8 cellular contexts compared by ENCODE assay signal in genomic region chr17:29722411-29723198, GRCh38.
DNase-seq lines count a peak whose midpoint lies in the region; ATAC-seq, FAIRE-seq and TF ChIP-seq lines count a peak whose summit lies in the region.

No MANE protein-coding gene starts in this region.

- H3K4me2 ChIP-seq in A549 = no peak overlapping the region

- FAIRE-seq in A549 (lab: Jason Lieb, UNC) = peak; percentile 82

- H3K4me3 ChIP-seq in A549 (no peak overlapping the region), brain microvascular endothelial cell (ENCODE audit: low read depth, low read length) (no peak overlapping the region), liver (ENCODE audit: low read depth in 1 of 3, low read length in 3 of 3) (no peak overlapping the region), tibial nerve (peak overlapping the region in 1 of 4 donors; percentile 6)

- DNase-seq in A549 (ENCODE audit: low read depth in 1 of 2, low spot score in 1 of 2) = no peak
- DNase-seq in OCI-M2 (lab: John Stamatoyannopoulos, UW; ENCODE audit: unreplicated experiment) = peak; percentile 60
- DNase-seq in brain microvascular endothelial cell = peak; percentile 51
- DNase-seq in tibial nerve (ENCODE audit: low spot score in 2 of 2) = peak; percentile 22 to 67
- DNase-seq in COLO668 (lab: John Stamatoyannopoulos, UW; ENCODE audit: unreplicated experiment) = no peak

- H3K9me3 ChIP-seq in A549 (no peaks in the 10 kb centered on the region), liver (ENCODE audit: control insufficient read depth in 4 of 4, low read length in 3 of 4) (no peaks in the 10 kb centered on the region), tibial nerve (no peaks in the 10 kb centered on the region)

- TF ChIP-seq CTCF in A549 (IDR thresholded peaks at IDR 0.05) (no peak), brain microvascular endothelial cell (IDR thresholded peaks at IDR 0.05; ENCODE audit: low read depth, low read length, missing control alignments) (no peak), liver (IDR thresholded peaks at IDR 0.05; ENCODE audit: low read depth, low read length, missing input control) (no peak), tibial nerve (IDR thresholded peaks at IDR 0.05) (no peak)

- H3K36me3 ChIP-seq in brain microvascular endothelial cell (replicated peaks) (no peaks in the 10 kb centered on the region), liver (ENCODE audit: control insufficient read depth in 4 of 4, insufficient read depth in 3 of 4, low read depth in 1 of 4, low read length in 3 of 4) (no peaks in the 10 kb centered on the region), tibial nerve (no peaks in the 10 kb centered on the region)

- peaks cover 24% of the 10 kb centered on the region for H3K4me1 ChIP-seq in A549
- H3K4me1 ChIP-seq in liver (ENCODE audit: control insufficient read depth in 4 of 4, insufficient read depth in 4 of 4, low read length in 3 of 4) = peaks cover 0 to 3% (median 0%) of the 10 kb centered on the region in 4 donors
- peaks cover 0 to 67% (median 46%) of the 10 kb centered on the region in 4 donors for H3K4me1 ChIP-seq in tibial nerve

- H3K27ac ChIP-seq in A549 (no peak overlapping the region), brain microvascular endothelial cell (peak overlapping the region; percentile 58), liver (ENCODE audit: low read depth in 1 of 2, low read length in 2 of 2) (peak overlapping the region; percentile 9 to 62), tibial nerve (peak overlapping the region; percentile 69 to 82 (median 82))

- TF ChIP-seq EP300 in A549 (IDR thresholded peaks at IDR 0.05) = no peak
- TF ChIP-seq EP300 in tibial nerve (IDR thresholded peaks at IDR 0.05) = peak; percentile 60 to 91

- POLR2A ChIA-PET in A549 (lab: Yijun Ruan, JAX) = interaction anchor here (1.0 kb wide), 1 partner anchor 15 kb away, joined by 3 read pairs; no protein-coding TSS in a partner anchor

- TF ChIP-seq RAD21 in A549 (conservative IDR thresholded peaks at IDR 0.05 in 1 of 2, IDR thresholded peaks at IDR 0.05 in 1 of 2) (no peak), liver (IDR thresholded peaks at IDR 0.05) (peak in 1 of 2 donors; percentile 6)

- peak overlapping the region in 1 of 2 donors; percentile 51 for H3K9ac ChIP-seq in liver (ENCODE audit: low read depth in 1 of 2, low read length in 2 of 2)

- CTCF ChIA-PET in A549 (lab: Yijun Ruan, JAX) = interaction anchor here (0.8 to 2.7 kb wide), 9 partner anchors 11 to 209 kb away, joined by 3 to 8 read pairs (median 4); no protein-coding TSS in a partner anchor

- H3K27me3 ChIP-seq in brain microvascular endothelial cell (replicated peaks) (no peaks in the 10 kb centered on the region), liver (ENCODE audit: control insufficient read depth in 4 of 4, insufficient read depth in 4 of 4, low read length in 3 of 4) (no peaks in the 10 kb centered on the region), tibial nerve (no peaks in the 10 kb centered on the region)

- no peak for ATAC-seq in A549
- ATAC-seq in GM18505 (IDR thresholded peaks at IDR 0.05; ENCODE audit: unreplicated experiment) = peak; percentile 76
- peak; percentile 66 for ATAC-seq in HG02938 (IDR thresholded peaks at IDR 0.05; ENCODE audit: unreplicated experiment)

- WGBS in A549 (ENCODE audit: missing lambda C conversion rate) = 71% methylated on average over 9 of the region's 9 CpGs
- WGBS in liver = 63% methylated on average over 9 of the region's 9 CpGs
- 33 to 36% methylated on average over 9 of the region's 9 CpGs for WGBS in tibial nerve, 2 donors

- TF ChIP-seq POLR2A in A549 (IDR thresholded peaks at IDR 0.05; ENCODE audit: low read length) (no peak), GM18505 (IDR thresholded peaks at IDR 0.05; ENCODE audit: borderline replicate concordance, extremely low read depth, insufficient read depth, insufficient read length) (peak; percentile 38), tibial nerve (IDR thresholded peaks at IDR 0.05) (no peak)

- in situ Hi-C loops in brain microvascular endothelial cell (cut with HindIII; ENCODE audit: low pct_ligation_motif_present, low sequenced_read_pairs) = no loop called here

TF ChIP-seq in A549, 52 proteins besides CTCF, POLR2A, EP300 and RAD21:
- TF ChIP-seq JUNB (IDR thresholded peaks at IDR 0.05) = no peak
- TF ChIP-seq TP53 (CRISPR knock-in tag; IDR thresholded peaks at IDR 0.05) = no peak
- no peak for TF ChIP-seq HDAC2 (IDR thresholded peaks at IDR 0.05)
- TF ChIP-seq HOXB13 (CRISPR knock-in tag; IDR thresholded peaks at IDR 0.05; ENCODE audit: low read depth) = no peak
- no peak for TF ChIP-seq ZC3H11A (IDR thresholded peaks at IDR 0.05)
- no peak for TF ChIP-seq TFCP2L1 (CRISPR knock-in tag; IDR thresholded peaks at IDR 0.05)
- no peak for TF ChIP-seq NR3C1 (IDR thresholded peaks at IDR 0.05)
- TF ChIP-seq HEYL (CRISPR knock-in tag; IDR thresholded peaks at IDR 0.05) = no peak
- TF ChIP-seq SREBF2 (IDR thresholded peaks at IDR 0.05) = no peak
TF ChIP-seq in A549: peak in this region for 0.

TF ChIP-seq in liver, 16 proteins besides CTCF, POLR2A, EP300 and RAD21:
- no peak for TF ChIP-seq RXRA (IDR thresholded peaks at IDR 0.05)
- peak; percentile 12 for TF ChIP-seq NR2F2 (IDR thresholded peaks at IDR 0.05)
- peak; percentile 13 for TF ChIP-seq YY1 (IDR thresholded peaks at IDR 0.05)
- TF ChIP-seq, protein P1, sequence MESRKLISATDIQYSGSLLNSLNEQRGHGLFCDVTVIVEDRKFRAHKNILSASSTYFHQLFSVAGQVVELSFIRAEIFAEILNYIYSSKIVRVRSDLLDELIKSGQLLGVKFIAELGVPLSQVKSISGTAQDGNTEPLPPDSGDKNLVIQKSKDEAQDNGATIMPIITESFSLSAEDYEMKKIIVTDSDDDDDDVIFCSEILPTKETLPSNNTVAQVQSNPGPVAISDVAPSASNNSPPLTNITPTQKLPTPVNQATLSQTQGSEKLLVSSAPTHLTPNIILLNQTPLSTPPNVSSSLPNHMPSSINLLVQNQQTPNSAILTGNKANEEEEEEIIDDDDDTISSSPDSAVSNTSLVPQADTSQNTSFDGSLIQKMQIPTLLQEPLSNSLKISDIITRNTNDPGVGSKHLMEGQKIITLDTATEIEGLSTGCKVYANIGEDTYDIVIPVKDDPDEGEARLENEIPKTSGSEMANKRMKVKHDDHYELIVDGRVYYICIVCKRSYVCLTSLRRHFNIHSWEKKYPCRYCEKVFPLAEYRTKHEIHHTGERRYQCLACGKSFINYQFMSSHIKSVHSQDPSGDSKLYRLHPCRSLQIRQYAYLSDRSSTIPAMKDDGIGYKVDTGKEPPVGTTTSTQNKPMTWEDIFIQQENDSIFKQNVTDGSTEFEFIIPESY (IDR thresholded peaks at IDR 0.05) = no peak
- no peak for TF ChIP-seq GABPA (IDR thresholded peaks at IDR 0.05 in 1 of 2, conservative IDR thresholded peaks at IDR 0.05 in 1 of 2)
- TF ChIP-seq SP1 (IDR thresholded peaks at IDR 0.05) = peak; percentile 33
TF ChIP-seq in liver: peak in this region for 3.

Comparison
In these comparisons a context has a peak if more than half of its experiments do, and no peak if none do; other contexts are left out.
1. ATAC-seq: peak in GM18505 (single experiment) and HG02938 (single experiment); none in A549 (0 of 2).
2. DNase-seq: peak in OCI-M2 (single experiment), brain microvascular endothelial cell (single experiment) and tibial nerve (2 of 2); none in A549 (0 of 2) and COLO668 (single experiment).
3. H3K27ac ChIP-seq: peak in brain microvascular endothelial cell (single experiment), liver (2 of 2) and tibial nerve (4 of 4); none in A549 (0 of 2).